9 cellular contexts compared by ENCODE assay signal in the genomic region with DNA sequence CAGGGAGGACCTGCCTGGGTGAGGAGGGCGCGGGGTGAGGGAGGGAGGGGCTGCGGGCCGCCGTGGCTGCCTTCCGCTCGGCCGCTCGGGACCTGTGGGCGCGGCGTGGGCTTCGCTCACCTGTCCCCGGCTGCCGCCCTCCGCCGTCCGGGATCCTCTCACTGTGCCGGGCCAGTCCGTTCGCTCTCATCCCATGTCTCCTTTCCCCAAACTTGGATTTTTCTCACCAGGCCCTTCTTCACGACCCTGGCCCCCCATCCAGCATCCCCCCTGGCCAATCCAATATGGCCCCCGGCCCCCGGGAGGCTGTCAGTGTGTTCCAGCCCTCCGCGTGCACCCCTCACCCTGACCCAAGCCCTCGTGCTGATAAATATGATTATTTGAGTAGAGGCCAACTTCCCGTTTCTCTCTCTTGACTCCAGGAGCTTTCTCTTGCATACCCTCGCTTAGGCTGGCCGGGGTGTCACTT. TPM values are rescaled to one million over a fixed set of nuclear protein-coding genes. Genes with fewer than 3 reads are reported as not detected.
A peak's percentile ranks its signal among the peaks of the same experiment; 100 is the strongest.
DNase-seq lines count a peak whose midpoint lies in the region; ATAC-seq and TF ChIP-seq lines count a peak whose summit lies in the region.
"Had no signal": no experiment of that assay in that cellular context is flagged by ENCODE, and none has a peak within 500 bp of the region (broad histone marks: within the 10 kb centered on the region; RNA-seq: fewer than 3 reads in every experiment).

No MANE protein-coding gene starts in this region.

- H3K27ac ChIP-seq in parathyroid adenoma = peak overlapping the region; percentile 83

- TF ChIP-seq CTCF in fibroblast of the aortic adventitia (IDR thresholded peaks at IDR 0.05; ENCODE audit: insufficient read depth, low read length) (no peak), parathyroid adenoma (IDR thresholded peaks at IDR 0.05) (no peak)

- peak overlapping the region; percentile 97 for H3K4me3 Mint-ChIP-seq in activated naive CD4-positive, alpha-beta T cell treated with anti-CD3 and anti-CD28 coated beads for 36 hours
- peak overlapping the region; percentile 96 for H3K4me3 Mint-ChIP-seq in T-helper 17 cell

- H3K4me1 Mint-ChIP-seq in activated naive CD4-positive, alpha-beta T cell treated with anti-CD3 and anti-CD28 coated beads for 36 hours (ENCODE audit: low read depth) = peaks cover 38% of the 10 kb centered on the region
- H3K4me1 Mint-ChIP-seq in T-helper 17 cell = peaks cover 37% of the 10 kb centered on the region

- H3K9ac ChIP-seq in parathyroid adenoma = no peak overlapping the region

- no peaks in the 10 kb centered on the region for H3K27me3 ChIP-seq in parathyroid adenoma (ENCODE audit: control insufficient read depth, insufficient read depth, low read length)

- H3K9me3 ChIP-seq in T-helper 17 cell (ENCODE audit: control insufficient read depth, low read length, poor library complexity, severe bottlenecking) = no peaks in the 10 kb centered on the region
- no peaks in the 10 kb centered on the region for H3K9me3 ChIP-seq in parathyroid adenoma (ENCODE audit: control insufficient read depth, low read length)

- H3K36me3 Mint-ChIP-seq in activated naive CD4-positive, alpha-beta T cell treated with anti-CD3 and anti-CD28 coated beads for 36 hours (ENCODE audit: low read depth) = peaks cover 4% of the 10 kb centered on the region
- H3K36me3 Mint-ChIP-seq in T-helper 17 cell (ENCODE audit: low read depth) = no peaks in the 10 kb centered on the region

- peaks cover 8% of the 10 kb centered on the region for H3K4me1 ChIP-seq in parathyroid adenoma

- no peak for DNase-seq in activated naive CD4-positive, alpha-beta T cell treated with anti-CD3 and anti-CD28 coated beads for 36 hours
- DNase-seq in activated naive CD4-positive, alpha-beta T cell treated with Interleukin-2 at 50 U/mL for 16 hours = no peak
- DNase-seq in T-helper 17 cell (no peak), fibroblast of the aortic adventitia (ENCODE audit: low read depth) (no peak), GM19238 (ENCODE audit: insufficient read length, low spot score) (no peak), NCI-H82 (lab: John Stamatoyannopoulos, UW) (no peak)

- peak overlapping the region; percentile 94 for H3K27ac Mint-ChIP-seq in activated naive CD4-positive, alpha-beta T cell treated with anti-CD3 and anti-CD28 coated beads for 36 hours
- peak overlapping the region; percentile 95 for H3K27ac Mint-ChIP-seq in T-helper 17 cell

- H3K4me3 ChIP-seq in fibroblast of the aortic adventitia (ENCODE audit: low read depth, low read length) = peak overlapping the region; percentile 88
- peak overlapping the region; percentile 85 for H3K4me3 ChIP-seq in parathyroid adenoma (ENCODE audit: low read depth, low read length)

- peak overlapping the region; percentile 87 for H3K4me2 ChIP-seq in parathyroid adenoma (ENCODE audit: low read length)

- H3K36me3 ChIP-seq in parathyroid adenoma (ENCODE audit: control insufficient read depth, insufficient read depth, low read length) = no peaks in the 10 kb centered on the region

- ATAC-seq in T-helper 17 cell (peak; percentile 45), HG03108 (IDR thresholded peaks at IDR 0.05; ENCODE audit: unreplicated experiment) (no peak)

- H3K27me3 Mint-ChIP-seq in activated naive CD4-positive, alpha-beta T cell treated with anti-CD3 and anti-CD28 coated beads for 36 hours (ENCODE audit: low read depth) = no peaks in the 10 kb centered on the region
- H3K27me3 Mint-ChIP-seq in T-helper 17 cell = no peaks in the 10 kb centered on the region

- H3K79me2 ChIP-seq in parathyroid adenoma = peaks cover 4% of the 10 kb centered on the region

- CTCF ChIA-PET in activated naive CD4-positive, alpha-beta T cell treated with anti-CD3 and anti-CD28 coated beads for 36 hours (lab: Charles Lee) = interaction anchor here (1.0 kb wide), 1 partner anchor 26 kb away, joined by 4 read pairs; the partner anchor contains the start of gene NOL9

- intact Hi-C loops in activated naive CD4-positive, alpha-beta T cell treated with anti-CD3 and anti-CD28 coated beads for 36 hours (cut with micrococcal nuclease) = no loop called here

- H2AFZ ChIP-seq in parathyroid adenoma = peak overlapping the region; percentile 97

- no peaks in the 10 kb centered on the region for H3K9me3 Mint-ChIP-seq in activated naive CD4-positive, alpha-beta T cell treated with anti-CD3 and anti-CD28 coated beads for 36 hours

RNA-seq across cellular contexts. Expression of gene ZBTB48, which starts 0.4 kb away (rescaled TPM):
- total RNA-seq in activated naive CD4-positive, alpha-beta T cell treated with anti-CD3 and anti-CD28 coated beads for 36 hours = 10 to 100 TPM; 15.0 to 18.3 TPM
- total RNA-seq in T-helper 17 cell = 10 to 100 TPM; 34.0 to 34.2 TPM
- total RNA-seq in fibroblast of the aortic adventitia (ENCODE audit: low replicate concordance) = 7.7 and 26.4 TPM in 2 replicates

RNA-seq across cellular contexts. Expression of gene KLHL21, which starts 22.5 kb away (rescaled TPM):
- 10 to 100 TPM; 21.0 to 23.3 TPM for total RNA-seq in activated naive CD4-positive, alpha-beta T cell treated with anti-CD3 and anti-CD28 coated beads for 36 hours
- total RNA-seq in T-helper 17 cell = 10 to 100 TPM; 26.1 to 33.8 TPM
- total RNA-seq in fibroblast of the aortic adventitia (ENCODE audit: low replicate concordance) = 40.8 and 78.4 TPM in 2 replicates

RNA-seq across cellular contexts. Expression of gene TAS1R1, which starts 25.0 kb away (rescaled TPM):
- not detected for total RNA-seq in activated naive CD4-positive, alpha-beta T cell treated with anti-CD3 and anti-CD28 coated beads for 36 hours
- total RNA-seq in T-helper 17 cell = not detected
- not detected in 2 replicates for total RNA-seq in fibroblast of the aortic adventitia (ENCODE audit: low replicate concordance)
- total RNA-seq: dermis microvascular lymphatic vessel endothelial cell had no signal

RNA-seq across cellular contexts. Expression of gene NOL9, which starts 25.8 kb away (rescaled TPM):
- 10 to 100 TPM; 24.6 to 29.6 TPM for total RNA-seq in activated naive CD4-positive, alpha-beta T cell treated with anti-CD3 and anti-CD28 coated beads for 36 hours
- total RNA-seq in T-helper 17 cell (10 to 100 TPM; 62.3 to 77.7 TPM), fibroblast of the aortic adventitia (ENCODE audit: low replicate concordance) (32.0 and 44.9 TPM in 2 replicates)

RNA-seq across cellular contexts. Expression of gene PHF13, which starts 33.4 kb away (rescaled TPM):
- total RNA-seq in activated naive CD4-positive, alpha-beta T cell treated with anti-CD3 and anti-CD28 coated beads for 36 hours = 10 to 100 TPM; 10.8 to 11.3 TPM
- total RNA-seq in T-helper 17 cell (1 to 10 TPM; 5.9 to 8.0 TPM), fibroblast of the aortic adventitia (ENCODE audit: low replicate concordance) (14.7 and 24.3 TPM in 2 replicates)
